ENCODE assay signal across 8 cellular contexts in the genomic region with DNA sequence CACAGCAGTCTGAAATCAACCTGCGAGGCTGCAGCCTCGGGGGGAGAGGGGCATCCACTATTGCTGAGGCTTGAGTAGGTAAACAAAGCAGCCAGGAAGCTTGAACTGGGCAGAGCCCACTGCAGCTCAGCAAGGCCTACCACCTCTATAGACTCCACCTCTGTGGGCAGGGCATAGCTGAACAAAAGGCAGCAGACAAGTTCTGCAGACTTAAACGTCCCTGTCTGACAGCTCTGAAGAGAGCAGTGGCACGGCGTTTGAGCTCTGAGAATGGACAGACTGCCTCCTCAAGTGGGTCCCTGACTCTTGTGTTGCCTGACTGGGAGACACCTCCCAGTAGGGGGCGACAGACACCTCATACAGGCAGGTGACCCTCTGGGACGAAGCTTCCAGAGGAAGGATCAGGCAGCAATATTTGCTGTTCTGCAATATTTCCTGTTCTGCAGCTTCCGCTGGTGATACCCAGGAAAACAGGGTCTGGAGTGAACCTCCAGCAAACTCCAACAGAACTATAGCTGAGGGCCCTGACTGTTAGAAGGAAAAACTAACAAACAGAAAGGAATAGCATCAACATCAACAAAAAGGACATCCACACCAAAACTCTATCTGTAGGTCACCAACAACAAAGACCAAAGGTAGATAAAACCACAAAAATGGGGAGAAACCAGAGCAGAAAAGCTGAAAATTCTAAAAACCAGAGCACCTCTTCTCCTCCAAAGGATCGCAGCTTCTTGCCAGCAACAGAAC. TPM values are rescaled to one million over a fixed set of nuclear protein-coding genes. Genes with fewer than 3 reads are reported as not detected.
DNase-seq lines count a peak whose midpoint lies in the region; ATAC-seq, FAIRE-seq and TF ChIP-seq lines count a peak whose summit lies in the region.
"Not testable (repeated sequence)": the region's sequence is repeated elsewhere in the genome, so short reads cannot be mapped to it uniquely, and the experiment has no call there.

No MANE protein-coding gene starts in this region.

- POLR2A ChIA-PET in HepG2 (lab: Yijun Ruan, JAX), result interaction anchor here (0.9 kb wide), 1 partner anchor 16 kb away, joined by 5 read pairs; a partner anchor contains a TSS

- not testable (repeated sequence) for H3K27ac ChIP-seq in HepG2 (ENCODE audit: extremely low read length, insufficient read depth, low read length); tibial nerve

- H3K36me3 Mint-ChIP-seq in activated T-helper 1 cell treated with anti-CD3 and anti-CD28 coated beads, Interleukin-12 subunit alpha, Interleukin-12 subunit beta, Interleukin-2, Interleukin-4 antibody, amounts not matched to agents 30 ng/mL and 10 ng/mL and 1 ng/mL, durations not matched to agents 14 hours and 24 hours and 36 hours (ENCODE audit: low read depth); effector memory CD8-positive, alpha-beta T cell (ENCODE audit: insufficient read depth): not testable (repeated sequence)

- H2AFZ ChIP-seq in HepG2 (ENCODE audit: low read length), result not testable (repeated sequence)

- H3K9me3 ChIP-seq in HepG2 (ENCODE audit: low read length); tibial nerve: not testable (repeated sequence)

- not testable (repeated sequence) for H3K79me2 ChIP-seq in HepG2 (ENCODE audit: insufficient read depth, low read length)

- not testable (repeated sequence) for TF ChIP-seq POLR2A in HepG2 (IDR thresholded peaks at IDR 0.05; ENCODE audit: insufficient read depth in 1 of 2, low read depth in 2 of 2, low read length in 2 of 2); tibial nerve (IDR thresholded peaks at IDR 0.05)

- not testable (repeated sequence) for BruUV-seq in HepG2 (replicated peaks; lab: Mats Ljungman, UMichigan)

- peak; percentile 64 for DNase-seq in EL
- peak; percentile 9 for DNase-seq in MV-4-11 (lab: John Stamatoyannopoulos, UW)
- peak; percentile 29 to 65 (median 56) for DNase-seq in T-helper 2 cell
- peak; percentile 57 for DNase-seq in activated T-helper 1 cell treated with anti-CD3 and anti-CD28 coated beads, Interleukin-12 subunit alpha, Interleukin-12 subunit beta, Interleukin-2, Interleukin-4 antibody, amounts not matched to agents 30 ng/mL and 10 ng/mL and 1 ng/mL, durations not matched to agents 14 hours and 24 hours and 36 hours (ENCODE audit: low spot score)
- DNase-seq in effector memory CD8-positive, alpha-beta T cell, result peak; percentile 65 to 68 (median 68)
- DNase-seq in HepG2 (ENCODE audit: low spot score), result peak; percentile 42
- peak; percentile 55 to 72 for DNase-seq in stimulated activated CD4-positive, alpha-beta T cell treated with anti-CD3 and anti-CD28 coated beads, Interleukin-12 subunit alpha, Interleukin-12 subunit beta, amount 100 ng/mL, for 24 hours (ENCODE audit: low read depth in 2 of 2)
- DNase-seq in tibial nerve (ENCODE audit: low spot score in 2 of 2), result peak; percentile 33 to 68

- in situ Hi-C loops in HepG2 (cut with HindIII; ENCODE audit: extremely low pct_ligation_motif_present, low pct_unique_long_range_greater_than_20kb), result loop anchor here (10.0 to 25.0 kb wide), 2 partner anchors 273 to 485 kb away; no protein-coding TSS in a partner anchor

- peaks cover 11% of the 10 kb centered on the region for H3K4me1 Mint-ChIP-seq in activated T-helper 1 cell treated with anti-CD3 and anti-CD28 coated beads, Interleukin-12 subunit alpha, Interleukin-12 subunit beta, Interleukin-2, Interleukin-4 antibody, amounts not matched to agents 30 ng/mL and 10 ng/mL and 1 ng/mL, durations not matched to agents 14 hours and 24 hours and 36 hours (ENCODE audit: low read depth)
- H3K4me1 Mint-ChIP-seq in effector memory CD8-positive, alpha-beta T cell (ENCODE audit: low read depth in 2 of 2), result not testable (repeated sequence)

- not testable (repeated sequence) for H3K27me3 ChIP-seq in HepG2 (ENCODE audit: control insufficient read depth in 1 of 2, insufficient read depth in 2 of 2, low read length in 2 of 2); tibial nerve

- not testable (repeated sequence) for H3K4me3 Mint-ChIP-seq in activated T-helper 1 cell treated with anti-CD3 and anti-CD28 coated beads, Interleukin-12 subunit alpha, Interleukin-12 subunit beta, Interleukin-2, Interleukin-4 antibody, amounts not matched to agents 30 ng/mL and 10 ng/mL and 1 ng/mL, durations not matched to agents 14 hours and 24 hours and 36 hours; effector memory CD8-positive, alpha-beta T cell

- TF ChIP-seq EP300 in HepG2 (IDR thresholded peaks at IDR 0.05; ENCODE audit: low read depth in 2 of 2, low read length in 2 of 2); HepG2 (CRISPR knock-in tag; IDR thresholded peaks at IDR 0.05; ENCODE audit: borderline replicate concordance); tibial nerve (IDR thresholded peaks at IDR 0.05): not testable (repeated sequence)

- intact Hi-C loops in activated T-helper 1 cell treated with anti-CD3 and anti-CD28 coated beads, Interleukin-12 subunit alpha, Interleukin-12 subunit beta, Interleukin-2, Interleukin-4 antibody, amounts not matched to agents 30 ng/mL and 10 ng/mL and 1 ng/mL, durations not matched to agents 14 hours and 24 hours and 36 hours (cut with micrococcal nuclease), result loop anchor here (1.0 to 5.0 kb wide), 3 partner anchors 120 to 485 kb away; no protein-coding TSS in a partner anchor
- intact Hi-C loops in HepG2 (cut with micrococcal nuclease; ENCODE audit: unreplicated experiment), result loop anchor here (1.0 to 5.0 kb wide), 3 partner anchors 120 to 485 kb away; no protein-coding TSS in a partner anchor

- peak; percentile 41 for ATAC-seq in effector memory CD8-positive, alpha-beta T cell (replicated peaks)
- ATAC-seq in HepG2, result peak; percentile 80

- H3K9me3 Mint-ChIP-seq in activated T-helper 1 cell treated with anti-CD3 and anti-CD28 coated beads, Interleukin-12 subunit alpha, Interleukin-12 subunit beta, Interleukin-2, Interleukin-4 antibody, amounts not matched to agents 30 ng/mL and 10 ng/mL and 1 ng/mL, durations not matched to agents 14 hours and 24 hours and 36 hours; effector memory CD8-positive, alpha-beta T cell: not testable (repeated sequence)

- H3K4me2 ChIP-seq in HepG2 (ENCODE audit: low read depth, low read length), result peak overlapping the region; percentile 70

- not testable (repeated sequence) for H4K20me1 ChIP-seq in HepG2 (ENCODE audit: insufficient read depth, low read length)

- CTCF ChIA-PET in HepG2 (lab: Yijun Ruan, JAX; ENCODE audit: low intra/inter-chr PET ratio, low total read pairs), result interaction anchor here (2.1 kb wide), 1 partner anchor 120 kb away, joined by 14 read pairs; no protein-coding TSS in a partner anchor

- FAIRE-seq in HepG2 (lab: Jason Lieb, UNC), result peak; percentile 61

- H3K4me3 ChIP-seq in HepG2 (replicated peaks in 1 of 3; ENCODE audit: insufficient read depth in 1 of 3, low read depth in 2 of 3, low read length in 3 of 3), result peak overlapping the region in 1 of 3 experiments; percentile 46; a peak in 3 of 6 replicates
- not testable (repeated sequence) for H3K4me3 ChIP-seq in tibial nerve

- peak; percentile 46; the same call in 1 of the 2 replicates for TF ChIP-seq RAD21 in HepG2 (CRISPR knock-in tag; IDR thresholded peaks at IDR 0.05)

- not testable (repeated sequence) for H3K9ac ChIP-seq in HepG2 (ENCODE audit: insufficient read depth, low read depth, low read length)

- peaks cover 13% of the 10 kb centered on the region; the same call in 1 of the 2 replicates for H3K4me1 ChIP-seq in HepG2 (ENCODE audit: insufficient read depth, low read length)
- H3K4me1 ChIP-seq in tibial nerve, result not testable (repeated sequence)

- H3K27ac Mint-ChIP-seq in activated T-helper 1 cell treated with anti-CD3 and anti-CD28 coated beads, Interleukin-12 subunit alpha, Interleukin-12 subunit beta, Interleukin-2, Interleukin-4 antibody, amounts not matched to agents 30 ng/mL and 10 ng/mL and 1 ng/mL, durations not matched to agents 14 hours and 24 hours and 36 hours; effector memory CD8-positive, alpha-beta T cell: not testable (repeated sequence)

- H3K36me3 ChIP-seq in HepG2 (replicated peaks in 1 of 2; ENCODE audit: control insufficient read depth in 1 of 2, insufficient read depth in 2 of 2, low read length in 2 of 2); tibial nerve: not testable (repeated sequence)

- H3K27me3 Mint-ChIP-seq in activated T-helper 1 cell treated with anti-CD3 and anti-CD28 coated beads, Interleukin-12 subunit alpha, Interleukin-12 subunit beta, Interleukin-2, Interleukin-4 antibody, amounts not matched to agents 30 ng/mL and 10 ng/mL and 1 ng/mL, durations not matched to agents 14 hours and 24 hours and 36 hours (ENCODE audit: insufficient read depth), result peaks cover 21% of the 10 kb centered on the region
- not testable (repeated sequence) for H3K27me3 Mint-ChIP-seq in effector memory CD8-positive, alpha-beta T cell

- TF ChIP-seq CTCF in HepG2 (CRISPR knock-in tag; IDR thresholded peaks at IDR 0.05) (peak; percentile 89), tibial nerve (IDR thresholded peaks at IDR 0.05) (peak; percentile 28 to 58 (median 46))

- WGBS in HepG2 (ENCODE audit: low lambda C conversion rate), result 9% methylated on average over 5 of the region's 9 CpGs
- 36 to 38% methylated on average over 9 of the region's 9 CpGs for WGBS in tibial nerve, 2 donors

RNA-seq across cellular contexts. Expression of a gene that starts 15.9 kb away (rescaled TPM):
- total RNA-seq in activated T-helper 1 cell treated with anti-CD3 and anti-CD28 coated beads, Interleukin-12 subunit alpha, Interleukin-12 subunit beta, Interleukin-2, Interleukin-4 antibody, amounts not matched to agents 30 ng/mL and 10 ng/mL and 1 ng/mL, durations not matched to agents 14 hours and 24 hours and 36 hours, result 55.9 and 61.5 TPM in 2 replicates
- total RNA-seq in HepG2 (2016; rRNA removed; fragmentation: Illumina TruSeq; extraction: Trizol) (95.2 and 121 TPM in 2 replicates), tibial nerve (100 to 1,000 TPM; 104 to 135 (median 105) TPM)
- total RNA-seq in HepG2 (2016; cell fraction: cytosol; rRNA removed; fragmentation: Illumina TruSeq; extraction: Trizol; ENCODE audit: low read depth), result 49.6 and 61.9 TPM in 2 replicates
- total RNA-seq in HepG2 (2016; cell fraction: insoluble cytoplasmic fraction; rRNA removed; fragmentation: Illumina TruSeq; extraction: Trizol), result 99.0 and 128 TPM in 2 replicates
- 117 and 130 TPM in 2 replicates for total RNA-seq in HepG2 (2016; cell fraction: membrane; rRNA removed; fragmentation: Illumina TruSeq; extraction: Trizol)
- total RNA-seq in HepG2 (2016; cell fraction: nucleus; rRNA removed; fragmentation: Illumina TruSeq; extraction: Trizol), result 40.4 and 44.2 TPM in 2 replicates
- polyA plus RNA-seq in HepG2 (2011; rRNA removed), result 48.5 and 59.9 TPM in 2 replicates
- polyA plus RNA-seq in HepG2 (2011; cell fraction: cytosol; rRNA removed), result 32.7 and 41.7 TPM in 2 replicates
- polyA plus RNA-seq in HepG2 (2011; cell fraction: nucleus; rRNA removed), result 7.7 and 11.5 TPM in 2 replicates
- 59.8 and 60.1 TPM in 2 replicates for polyA plus RNA-seq in HepG2 (2012)
- polyA plus RNA-seq in HepG2 (2016; cell fraction: cytosol; fragmentation: Illumina TruSeq; extraction: Trizol; ENCODE audit: low read depth), result 55.3 and 83.1 TPM in 2 replicates
- 124 and 143 TPM in 2 replicates for polyA plus RNA-seq in HepG2 (2016; cell fraction: insoluble cytoplasmic fraction; fragmentation: Illumina TruSeq; extraction: Trizol; ENCODE audit: low read depth)
- 101 and 120 TPM in 2 replicates for polyA plus RNA-seq in HepG2 (2016; cell fraction: membrane; fragmentation: Illumina TruSeq; extraction: Trizol; ENCODE audit: low read depth)
- polyA plus RNA-seq in HepG2 (2016; cell fraction: nucleus; fragmentation: Illumina TruSeq; extraction: Trizol; ENCODE audit: insufficient read depth, low read depth), result 61.1 and 65.9 TPM in 2 replicates
- polyA minus RNA-seq in HepG2 (2011; rRNA and poly(A)+ RNA removed; ENCODE audit: low replicate concordance), result 12.3 and 21.3 TPM in 2 replicates
- polyA minus RNA-seq in HepG2 (2011; cell fraction: cytosol; rRNA and poly(A)+ RNA removed), result 10.9 TPM in 2 replicates
- polyA minus RNA-seq in HepG2 (2011; cell fraction: nucleus; rRNA and poly(A)+ RNA removed), result 5.9 and 8.5 TPM in 2 replicates

RNA-seq across cellular contexts. Expression of a gene that starts 52.8 kb away (rescaled TPM):
- total RNA-seq in activated T-helper 1 cell treated with anti-CD3 and anti-CD28 coated beads, Interleukin-12 subunit alpha, Interleukin-12 subunit beta, Interleukin-2, Interleukin-4 antibody, amounts not matched to agents 30 ng/mL and 10 ng/mL and 1 ng/mL, durations not matched to agents 14 hours and 24 hours and 36 hours, result 12.8 and 14.2 TPM in 2 replicates
- total RNA-seq in HepG2 (2016; rRNA removed; fragmentation: Illumina TruSeq; extraction: Trizol), result 3.8 and 6.7 TPM in 2 replicates
- 0.81 and 1.2 TPM in 2 replicates for total RNA-seq in HepG2 (2016; cell fraction: cytosol; rRNA removed; fragmentation: Illumina TruSeq; extraction: Trizol; ENCODE audit: low read depth)
- total RNA-seq in HepG2 (2016; cell fraction: insoluble cytoplasmic fraction; rRNA removed; fragmentation: Illumina TruSeq; extraction: Trizol), result 4.1 and 5.9 TPM in 2 replicates
- total RNA-seq in HepG2 (2016; cell fraction: membrane; rRNA removed; fragmentation: Illumina TruSeq; extraction: Trizol), result 1.00 and 1.6 TPM in 2 replicates
- 7.4 and 9.5 TPM in 2 replicates for total RNA-seq in HepG2 (2016; cell fraction: nucleus; rRNA removed; fragmentation: Illumina TruSeq; extraction: Trizol)
- 6.2 and 6.3 TPM in 2 replicates for polyA plus RNA-seq in HepG2 (2011; rRNA removed)
- polyA plus RNA-seq in HepG2 (2011; cell fraction: cytosol; rRNA removed), result 3.8 and 4.9 TPM in 2 replicates
- 8.0 and 10.5 TPM in 2 replicates for polyA plus RNA-seq in HepG2 (2011; cell fraction: nucleus; rRNA removed)
- 6.4 and 7.6 TPM in 2 replicates for polyA plus RNA-seq in HepG2 (2012)
- polyA plus RNA-seq in HepG2 (2016; cell fraction: cytosol; fragmentation: Illumina TruSeq; extraction: Trizol; ENCODE audit: low read depth), result 0.03 and 0.10 TPM in 2 replicates
- polyA plus RNA-seq in HepG2 (2016; cell fraction: insoluble cytoplasmic fraction; fragmentation: Illumina TruSeq; extraction: Trizol; ENCODE audit: low read depth), result 4.7 and 5.0 TPM in 2 replicates
- 0.27 and 0.36 TPM in 2 replicates for polyA plus RNA-seq in HepG2 (2016; cell fraction: membrane; fragmentation: Illumina TruSeq; extraction: Trizol; ENCODE audit: low read depth)
- polyA plus RNA-seq in HepG2 (2016; cell fraction: nucleus; fragmentation: Illumina TruSeq; extraction: Trizol; ENCODE audit: insufficient read depth, low read depth), result 3.5 and 3.7 TPM in 2 replicates
- polyA minus RNA-seq in HepG2 (2011; rRNA and poly(A)+ RNA removed; ENCODE audit: low replicate concordance), result 14.8 and 17.3 TPM in 2 replicates
- polyA minus RNA-seq in HepG2 (2011; cell fraction: cytosol; rRNA and poly(A)+ RNA removed), result 5.1 and 5.4 TPM in 2 replicates
- 30.5 and 33.1 TPM in 2 replicates for polyA minus RNA-seq in HepG2 (2011; cell fraction: nucleus; rRNA and poly(A)+ RNA removed)
- 10 to 100 TPM; 30.0 to 61.0 (median 42.0) TPM for total RNA-seq in tibial nerve

Comparison
In these comparisons a context has a peak if more than half of its experiments do, and no peak if none do; other contexts are left out.
1. DNase-seq: peak in every context shown above with its lines; median percentile 68 in effector memory CD8-positive, alpha-beta T cell; 64 in EL; 64 in stimulated activated CD4-positive, alpha-beta T cell treated with anti-CD3 and anti-CD28 coated beads, Interleukin-12 subunit alpha, Interleukin-12 subunit beta, amount 100 ng/mL, for 24 hours; 57 in activated T-helper 1 cell treated with anti-CD3 and anti-CD28 coated beads, Interleukin-12 subunit alpha, Interleukin-12 subunit beta, Interleukin-2, Interleukin-4 antibody, amounts not matched to agents 30 ng/mL and 10 ng/mL and 1 ng/mL, durations not matched to agents 14 hours and 24 hours and 36 hours; 56 in T-helper 2 cell; 50 in tibial nerve; 42 in HepG2; 9 in MV-4-11.